In the genomic region with DNA sequence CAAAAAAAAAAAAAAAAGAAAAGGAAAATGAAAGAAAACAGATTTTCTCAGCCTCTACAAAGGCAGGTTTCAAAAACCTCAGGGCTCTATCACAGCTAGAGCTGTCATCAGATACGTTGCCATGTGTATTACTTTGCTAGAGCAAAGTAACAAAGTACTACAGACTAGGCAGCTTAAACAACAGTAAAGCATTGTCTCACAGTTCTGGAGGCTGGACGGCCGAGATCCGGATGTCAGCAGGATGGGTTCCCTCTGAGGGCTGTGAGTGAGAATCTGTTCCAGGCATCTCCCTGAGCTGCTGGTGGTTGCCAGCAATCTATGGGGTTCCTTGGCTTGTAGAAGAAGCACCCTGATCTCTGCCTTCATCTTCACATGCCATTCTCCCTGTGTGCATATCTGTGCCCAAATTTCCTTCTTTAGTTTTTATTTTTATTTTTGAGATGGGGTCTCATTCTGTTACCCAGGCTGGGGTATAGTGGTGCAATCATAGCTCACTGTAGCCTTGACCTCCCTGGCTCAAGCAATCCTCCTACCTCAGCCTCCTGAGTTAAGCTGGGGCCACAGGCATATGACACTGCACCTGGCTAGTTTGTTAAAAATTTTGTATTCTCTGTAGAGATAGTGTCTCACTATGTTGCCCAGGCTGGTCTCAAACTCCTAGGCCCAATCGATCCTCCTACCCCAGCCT, we compare ENCODE assay signal across 16 cellular contexts. TPM values are rescaled to one million over a fixed set of nuclear protein-coding genes. Genes with fewer than 3 reads are reported as not detected.
A peak's percentile ranks its signal among the peaks of the same experiment; 100 is the strongest.
DNase-seq lines count a peak whose midpoint lies in the region; ATAC-seq lines count a peak whose summit lies in the region.
"Had no signal": no experiment of that assay in that cellular context is flagged by ENCODE, and none has a peak within 500 bp of the region (broad histone marks: within the 10 kb centered on the region; RNA-seq: fewer than 3 reads in every experiment).

No MANE protein-coding gene starts in this region.

- H3K27me3 Mint-ChIP-seq in activated T-cell treated with anti-CD3 and anti-CD28 coated beads, Interleukin-2, amount 50 U/mL, for 72 hours (ENCODE audit: low read depth), result no peaks in the 10 kb centered on the region

- H3K4me1 Mint-ChIP-seq in activated T-cell treated with anti-CD3 and anti-CD28 coated beads, Interleukin-2, amount 50 U/mL, for 72 hours (ENCODE audit: low read depth), result peaks cover 53% of the 10 kb centered on the region

- DNase-seq in activated T-cell treated with anti-CD3 and anti-CD28 coated beads, Interleukin-2, amount 50 U/mL, for 1 hour, result peak; percentile 22
- DNase-seq in activated T-cell treated with anti-CD3 and anti-CD28 coated beads for 4 hours, result no peak
- DNase-seq in HuH-7 (ENCODE audit: low spot score), result peak; percentile 33
- no peak for DNase-seq in activated T-cell treated with anti-CD3 and anti-CD28 coated beads, Interleukin-2, amount 50 U/mL, for 72 hours
- DNase-seq in midbrain (lab: John Stamatoyannopoulos, UW), result peak; percentile 6
- DNase-seq in GF-D8 (lab: John Stamatoyannopoulos, UW), result no peak
- DNase-seq in NCI-H2029 (lab: John Stamatoyannopoulos, UW), result no peak
- DNase-seq: activated effector memory CD4-positive, alpha-beta T cell treated with Interleukin-2 at 50 U/mL for 16 hours; left cardiac atrium; mesendoderm; MG63; stimulated activated naive B cell treated with anti-CD40 and anti-IgM and Interleukin-4, amounts not matched to agents 10 μg/mL and 1 μg/mL and 100 μg/mL, for 72 hours; thyroid gland had no signal

- H3K27ac Mint-ChIP-seq in activated T-cell treated with anti-CD3 and anti-CD28 coated beads, Interleukin-2, amount 50 U/mL, for 72 hours, result peak overlapping the region; percentile 73
- H3K27ac Mint-ChIP-seq: nephron; stimulated activated naive B cell treated with anti-CD40 and anti-IgM and Interleukin-4, amounts not matched to agents 10 μg/mL and 1 μg/mL and 100 μg/mL, for 72 hours had no signal

- H3K9me3 Mint-ChIP-seq in activated T-cell treated with anti-CD3 and anti-CD28 coated beads, Interleukin-2, amount 50 U/mL, for 72 hours, result no peaks in the 10 kb centered on the region
- H3K9me3 Mint-ChIP-seq: nephron; stimulated activated naive B cell treated with anti-CD40 and anti-IgM and Interleukin-4, amounts not matched to agents 10 μg/mL and 1 μg/mL and 100 μg/mL, for 72 hours had no signal

- ATAC-seq in activated T-cell treated with anti-CD3 and anti-CD28 coated beads, Interleukin-2, amount 50 U/mL, for 72 hours (replicated peaks in 1 of 2), result peak in 1 of 2 donors; percentile 7
- ATAC-seq in GM21360 (IDR thresholded peaks at IDR 0.05; ENCODE audit: unreplicated experiment), result no peak
- ATAC-seq: A549; left cardiac atrium; stimulated activated naive B cell treated with anti-CD40 and anti-IgM and Interleukin-4, amounts not matched to agents 10 μg/mL and 1 μg/mL and 100 μg/mL, for 72 hours had no signal

- H3K4me3 Mint-ChIP-seq in activated T-cell treated with anti-CD3 and anti-CD28 coated beads, Interleukin-2, amount 50 U/mL, for 72 hours, result peak overlapping the region; percentile 62 to 72
- H3K4me3 Mint-ChIP-seq: nephron; stimulated activated naive B cell treated with anti-CD40 and anti-IgM and Interleukin-4, amounts not matched to agents 10 μg/mL and 1 μg/mL and 100 μg/mL, for 72 hours had no signal

- no peaks in the 10 kb centered on the region for H3K36me3 Mint-ChIP-seq in activated T-cell treated with anti-CD3 and anti-CD28 coated beads, Interleukin-2, amount 50 U/mL, for 72 hours (ENCODE audit: insufficient read depth in 2 of 2)
- H3K36me3 Mint-ChIP-seq: stimulated activated naive B cell treated with anti-CD40 and anti-IgM and Interleukin-4, amounts not matched to agents 10 μg/mL and 1 μg/mL and 100 μg/mL, for 72 hours had no signal

RNA-seq across cellular contexts. Expression of a gene that starts 48.9 kb away (rescaled TPM):
- total RNA-seq in activated T-cell treated with anti-CD3 and anti-CD28 coated beads, Interleukin-2, amount 50 U/mL, for 72 hours, result 10 to 100 TPM; 28.1 to 39.2 TPM

Comparison
In these comparisons a context has a peak if more than half of its experiments do, and no peak if none do; other contexts are left out.
1. DNase-seq: peak in activated T-cell treated with anti-CD3 and anti-CD28 coated beads, Interleukin-2, amount 50 U/mL, for 1 hour (single experiment), HuH-7 (single experiment) and midbrain (single experiment); none in activated T-cell treated with anti-CD3 and anti-CD28 coated beads for 4 hours (single experiment), activated T-cell treated with anti-CD3 and anti-CD28 coated beads, Interleukin-2, amount 50 U/mL, for 72 hours (0 of 2), GF-D8 (single experiment) and NCI-H2029 (single experiment).